10 cellular contexts compared by ENCODE assay signal in the genomic region with DNA sequence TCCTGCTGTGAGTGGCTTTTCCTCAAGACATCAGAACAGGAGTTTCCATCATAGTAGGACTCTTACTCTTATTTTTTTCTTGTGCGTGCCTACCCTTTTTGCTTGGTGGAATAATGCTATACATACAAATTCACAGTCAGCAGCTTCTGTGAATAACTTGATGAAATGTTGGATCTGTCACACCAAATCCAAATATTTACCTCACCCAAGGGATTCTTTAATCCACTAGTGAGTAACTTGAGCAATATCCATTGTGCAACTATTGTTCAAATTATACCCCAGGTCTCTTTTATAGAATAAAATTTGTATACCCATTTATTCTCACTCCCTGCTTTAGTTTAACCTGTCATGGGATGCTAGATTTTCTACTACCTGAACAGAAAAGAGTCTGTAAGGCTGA.
"Had no signal": no experiment of that assay in that cellular context is flagged by ENCODE, and none has a peak within 500 bp of the region (broad histone marks: within the 10 kb centered on the region; RNA-seq: fewer than 3 reads in every experiment).

No MANE protein-coding gene starts in this region.

- H3K27ac Mint-ChIP-seq: GM23338, H9 had no signal

- H3K36me3 ChIP-seq: HAP-1 had no signal

- ATAC-seq: GM23338, HCT116 had no signal

- H3K4me3 ChIP-seq: GM23248, GM23338, HAP-1 had no signal

- H3K4me3 Mint-ChIP-seq: GM23338, H9 had no signal

- FAIRE-seq: H1, H54 had no signal

- DNase-seq: GM23248, GOT3, H7, H9, HCEC 1CT had no signal

- H3K27ac ChIP-seq: GM23248 had no signal

- H3K4me1 ChIP-seq: HAP-1 had no signal

- H3K9ac ChIP-seq: GM23248 had no signal

- H2AFZ ChIP-seq: GM23248, GM23338 had no signal

- H3K4me1 Mint-ChIP-seq: GM23338, H9 had no signal

- H3K9me3 ChIP-seq: HAP-1 had no signal

- H3K4me2 ChIP-seq: GM23338 had no signal
